ENCODE assay signal across 1 cellular context in genomic region chr15:82146558-82146957, GRCh38.
TF ChIP-seq lines count a peak whose summit lies in the region.

No MANE protein-coding gene starts in this region.

TF ChIP-seq in K562, 482 proteins besides CTCF, POLR2A, EP300 and RAD21 (continued from another document):
- TF ChIP-seq RREB1 (CRISPR knock-in tag; IDR thresholded peaks at IDR 0.05): no peak
- no peak for TF ChIP-seq MTA3 (IDR thresholded peaks at IDR 0.05; ENCODE audit: borderline replicate concordance)
- TF ChIP-seq TRIM25 (IDR thresholded peaks at IDR 0.05; ENCODE audit: borderline replicate concordance): no peak
- no peak for TF ChIP-seq FOXP4 (CRISPR knock-in tag; IDR thresholded peaks at IDR 0.05; ENCODE audit: borderline replicate concordance)
- no peak for TF ChIP-seq CBX1 (IDR thresholded peaks at IDR 0.05; ENCODE audit: low read depth)
- no peak for TF ChIP-seq CEBPB (tag; IDR thresholded peaks at IDR 0.05)
- no peak for TF ChIP-seq SMARCE1 (IDR thresholded peaks at IDR 0.05)
- TF ChIP-seq SMARCA5 (IDR thresholded peaks at IDR 0.05): no peak
- no peak for TF ChIP-seq SIRT6 (IDR thresholded peaks at IDR 0.05; ENCODE audit: low read depth, low read length)
